ENCODE assay signal across 2 cellular contexts in the genomic region with DNA sequence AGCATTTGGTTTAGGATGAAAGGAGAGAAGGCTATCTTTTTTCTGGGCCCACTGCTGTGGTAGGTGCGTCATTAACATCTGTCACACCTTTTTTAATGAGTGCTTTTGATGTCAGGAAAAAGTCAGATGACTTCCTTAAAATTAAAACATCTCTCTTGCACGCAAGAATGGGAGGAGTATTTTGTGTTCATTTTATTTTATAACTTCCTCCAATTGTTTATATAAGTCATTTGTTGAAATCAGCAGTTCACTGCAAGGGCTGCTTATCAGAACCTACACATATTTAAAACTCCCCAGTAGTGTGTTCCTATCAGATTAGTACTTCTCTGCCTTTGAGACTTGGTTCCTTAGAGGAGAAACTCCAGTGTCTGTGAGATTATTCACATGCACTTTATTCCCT.
TF ChIP-seq lines count a peak whose summit lies in the region.

No MANE protein-coding gene starts in this region.

TF ChIP-seq in IMR-90, 13 proteins besides CTCF, POLR2A, EP300 and RAD21:
- no peak for TF ChIP-seq MAFK (IDR thresholded peaks at IDR 0.05; ENCODE audit: low read depth, low read length)
- TF ChIP-seq MAZ (IDR thresholded peaks at IDR 0.05; ENCODE audit: borderline replicate concordance, low read depth, low read length) = no peak
- no peak for TF ChIP-seq RFX5 (IDR thresholded peaks at IDR 0.05; ENCODE audit: low read depth, low read length)
- TF ChIP-seq NFE2L2 (IDR thresholded peaks at IDR 0.05; ENCODE audit: low read depth, low read length) = no peak
- TF ChIP-seq ELK1 (IDR thresholded peaks at IDR 0.05; ENCODE audit: borderline replicate concordance, low read depth, low read length) = no peak
- TF ChIP-seq CEBPB (IDR thresholded peaks at IDR 0.05; ENCODE audit: low read depth, low read length) = no peak
- no peak for TF ChIP-seq CHD1 (IDR thresholded peaks at IDR 0.05; ENCODE audit: low read depth, low read length)
- TF ChIP-seq SMC3 (IDR thresholded peaks at IDR 0.05; ENCODE audit: low read depth, low read length) = no peak
- TF ChIP-seq MXI1 (IDR thresholded peaks at IDR 0.05; ENCODE audit: borderline replicate concordance, low read depth, low read length) = no peak
- no peak for TF ChIP-seq BHLHE40 (IDR thresholded peaks at IDR 0.05; ENCODE audit: low read depth, low read length)
- no peak for TF ChIP-seq RCOR1 (IDR thresholded peaks at IDR 0.05; ENCODE audit: insufficient replicate concordance, low read length)
- TF ChIP-seq FOS (IDR thresholded peaks at IDR 0.05; ENCODE audit: low read depth, low read length) = no peak

TF ChIP-seq in K562, 482 proteins besides CTCF, POLR2A, EP300 and RAD21:
- peak; percentile 66 for TF ChIP-seq CBFA2T3 (IDR thresholded peaks at IDR 0.05)
- TF ChIP-seq NRF1 (conservative IDR thresholded peaks at IDR 0.05 in 1 of 2, IDR thresholded peaks at IDR 0.05 in 1 of 2) = no peak
- peak; percentile 21 for TF ChIP-seq CBFA2T2 (conservative IDR thresholded peaks at IDR 0.05)
- 0 out of 2 replicates have a peak, but pooled peaks have one; percentile 21 for TF ChIP-seq SOX6 (IDR thresholded peaks at IDR 0.05)
- 0 out of 2 replicates have a peak, but pooled peaks have one; percentile 19 for TF ChIP-seq TEAD4 (IDR thresholded peaks at IDR 0.05; ENCODE audit: low read length)
- TF ChIP-seq TEAD4 (CRISPR knock-in tag; IDR thresholded peaks at IDR 0.05; ENCODE audit: borderline replicate concordance) = no peak
- peak; percentile 42 for TF ChIP-seq TAL1 (IDR thresholded peaks at IDR 0.05)
- no peak for TF ChIP-seq ETV6 (IDR thresholded peaks at IDR 0.05; ENCODE audit: borderline replicate concordance in 1 of 2, low read depth in 2 of 2, low read length in 1 of 2)
- no peak for TF ChIP-seq ETV6 (CRISPR knock-in tag; IDR thresholded peaks at IDR 0.05; ENCODE audit: borderline replicate concordance)
- peak; percentile 51 for TF ChIP-seq ARID1B (IDR thresholded peaks at IDR 0.05)
